29 cellular contexts compared by ENCODE assay signal in the genomic region with DNA sequence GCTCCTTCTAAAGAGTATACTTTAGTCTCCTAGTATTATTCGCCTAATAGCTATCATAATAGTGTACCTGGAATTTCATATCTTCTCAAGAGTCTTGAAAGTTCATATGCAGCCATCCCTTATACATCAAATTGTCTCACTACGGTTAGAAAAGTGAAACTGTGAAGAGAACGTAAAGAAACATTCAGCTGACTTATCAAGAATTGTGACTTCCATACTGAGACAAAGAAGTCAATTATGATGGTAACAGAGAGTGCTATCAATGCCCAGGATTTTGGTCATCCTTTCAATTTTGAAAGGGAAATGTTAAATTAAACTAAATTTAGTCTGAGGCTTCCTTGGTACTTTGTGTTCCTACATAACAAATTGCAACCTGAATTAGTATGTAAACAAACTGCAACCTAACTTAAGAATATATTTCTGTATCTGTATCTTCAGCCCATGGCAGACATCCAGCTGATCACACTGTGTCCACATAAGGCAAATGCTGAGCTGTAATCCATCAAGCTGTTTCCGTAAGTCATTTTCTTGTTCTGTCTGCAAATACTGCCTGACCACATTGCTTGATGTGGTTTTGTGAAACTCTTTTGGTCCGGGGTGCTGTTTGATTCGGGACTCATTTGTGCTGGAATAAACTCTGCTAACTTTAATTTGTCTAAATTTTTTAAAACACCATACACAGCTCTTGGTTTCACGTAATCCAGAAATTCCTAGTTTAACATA.
DNase-seq lines count a peak whose midpoint lies in the region; ATAC-seq and TF ChIP-seq lines count a peak whose summit lies in the region.
"Had no signal": no experiment of that assay in that cellular context is flagged by ENCODE, and none has a peak within 500 bp of the region (broad histone marks: within the 10 kb centered on the region; RNA-seq: fewer than 3 reads in every experiment).

No MANE protein-coding gene starts in this region.

- H3K4me2 ChIP-seq in smooth muscle cell = peak overlapping the region; percentile 74
- H3K4me2 ChIP-seq: SK-N-SH had no signal

- H3F3A ChIP-seq in smooth muscle cell (ENCODE audit: low read depth) = no peaks in the 10 kb centered on the region

- H3K27me3 ChIP-seq in smooth muscle cell (ENCODE audit: low read depth) = no peaks in the 10 kb centered on the region
- H3K27me3 ChIP-seq: heart left ventricle had no signal

- H3K79me2 ChIP-seq in smooth muscle cell (ENCODE audit: low read depth) = no peaks in the 10 kb centered on the region

- peak overlapping the region; percentile 47 for H2AFZ ChIP-seq in smooth muscle cell (ENCODE audit: low read depth)

- WGBS in smooth muscle cell (ENCODE audit: low lambda C conversion rate) = 51% methylated on average over 7 of the region's 7 CpGs

- H4K20me1 ChIP-seq in smooth muscle cell (ENCODE audit: low read depth) = no peaks in the 10 kb centered on the region

- H3K4me3 ChIP-seq in smooth muscle cell = no peak overlapping the region
- H3K4me3 ChIP-seq: heart left ventricle had no signal

- H3K9me3 ChIP-seq in smooth muscle cell (replicated peaks; ENCODE audit: low read depth) = no peaks in the 10 kb centered on the region
- H3K9me3 ChIP-seq: Caco-2, heart left ventricle, SK-N-SH had no signal

- no peaks in the 10 kb centered on the region for H3K4me1 ChIP-seq in smooth muscle cell (ENCODE audit: low read depth)
- H3K4me1 ChIP-seq: Caco-2, heart left ventricle had no signal

- ATAC-seq in HG02970 (IDR thresholded peaks at IDR 0.05; ENCODE audit: low FRiP score, unreplicated experiment) = no peak
- no peak for ATAC-seq in HG02678 (IDR thresholded peaks at IDR 0.05; ENCODE audit: unreplicated experiment)
- ATAC-seq: activated T-cell treated with anti-CD3 and anti-CD28 coated beads, Interleukin-2, amount 50 U/mL, for 72 hours; esophagus mucosa; heart left ventricle; naive thymus-derived CD8-positive, alpha-beta T cell; stimulated activated memory B cell treated with anti-CD40 and anti-IgM and Interleukin-4, amounts not matched to agents 10 μg/mL and 1 μg/mL and 100 μg/mL, for 72 hours; T-helper 17 cell had no signal

- no peak overlapping the region for H3K27ac ChIP-seq in smooth muscle cell (ENCODE audit: low read depth)
- H3K27ac ChIP-seq: 22Rv1, C4-2B, heart left ventricle had no signal

- no peak for TF ChIP-seq CTCF in smooth muscle cell (IDR thresholded peaks at IDR 0.05; ENCODE audit: borderline replicate concordance, insufficient read depth, poor library complexity, severe bottlenecking)

- H3K9ac ChIP-seq in smooth muscle cell (ENCODE audit: low read depth) = no peak overlapping the region
- H3K9ac ChIP-seq: SK-N-SH had no signal

- peak; percentile 1 for DNase-seq in NCI-H748 (lab: John Stamatoyannopoulos, UW; ENCODE audit: unreplicated experiment)
- no peak for DNase-seq in NCI-H748 treated with DMSO at 0.1 percent for 48 hours (lab: John Stamatoyannopoulos, UW)
- DNase-seq in NCI-H446 treated with DMSO at 0.1 percent for 48 hours (lab: John Stamatoyannopoulos, UW) = peak; percentile 16
- DNase-seq in astrocyte of the hippocampus (ENCODE audit: low read depth, low spot score) = peak; percentile 15
- no peak for DNase-seq in smooth muscle cell (lab: John Stamatoyannopoulos, UW; ENCODE audit: unreplicated experiment)
- DNase-seq in kidney glomerular epithelial cell (lab: John Stamatoyannopoulos, UW) = no peak
- DNase-seq: activated CD4-positive, alpha-beta memory T cell treated with anti-CD3 and anti-CD28 coated beads for 36 hours; activated CD4-positive, alpha-beta T cell treated with anti-CD3 and anti-CD28 coated beads for 1 hour; activated T-cell treated with anti-CD3 and anti-CD28 coated beads, Interleukin-2, amount 50 U/mL, for 72 hours; Caco-2; cerebellar nuclear complex; DMS53; foreskin fibroblast; heart left ventricle; naive thymus-derived CD8-positive, alpha-beta T cell; NCI-H1105 treated with DMSO at 0.1 percent for 48 hours; NCI-H187 treated with DMSO at 0.1 percent for 48 hours; NCI-H526 treated with DMSO at 0.1 percent for 48 hours; occipital lobe; SK-N-SH; substantia nigra; T-helper 17 cell; trophoblast cell had no signal

- H3K36me3 ChIP-seq in smooth muscle cell (ENCODE audit: low read depth) = no peaks in the 10 kb centered on the region
- H3K36me3 ChIP-seq: heart left ventricle had no signal

Comparison
In these comparisons a context has a peak if more than half of its experiments do, and no peak if none do; other contexts are left out.
1. DNase-seq: peak in NCI-H748 (single experiment), NCI-H446 treated with DMSO at 0.1 percent for 48 hours (single experiment) and astrocyte of the hippocampus (single experiment); none in NCI-H748 treated with DMSO at 0.1 percent for 48 hours (single experiment), smooth muscle cell (single experiment) and kidney glomerular epithelial cell (single experiment).